Comparison of ENCODE assay signal across 9 cellular contexts in genomic region chr1:17984510-17985085, GRCh38.
DNase-seq lines count a peak whose midpoint lies in the region; ATAC-seq and TF ChIP-seq lines count a peak whose summit lies in the region.
"Had no signal": no experiment of that assay in that cellular context is flagged by ENCODE, and none has a peak within 500 bp of the region (broad histone marks: within the 10 kb centered on the region; RNA-seq: fewer than 3 reads in every experiment).

No MANE protein-coding gene starts in this region.

- no peaks in the 10 kb centered on the region for H3K36me3 Mint-ChIP-seq in CD8-positive, alpha-beta T cell
- H3K36me3 Mint-ChIP-seq: stimulated activated effector memory CD8-positive, alpha-beta T cell treated with anti-CD3 and anti-CD28 coated beads, Interleukin-12 subunit alpha, Interleukin-12 subunit beta, amount 100 ng/mL, for 72 hours had no signal

- H3K27me3 Mint-ChIP-seq in CD8-positive, alpha-beta T cell (ENCODE audit: low read depth), result peaks cover 28% of the 10 kb centered on the region

- no peak overlapping the region for H3K27ac ChIP-seq in CD8-positive, alpha-beta T cell (ENCODE audit: low read depth, low read length)

- TF ChIP-seq POLR2A in GM18505 (IDR thresholded peaks at IDR 0.05; ENCODE audit: borderline replicate concordance, extremely low read depth, insufficient read depth, insufficient read length), result no peak

- no peak overlapping the region for H3K4me3 Mint-ChIP-seq in CD8-positive, alpha-beta T cell
- H3K4me3 Mint-ChIP-seq: stimulated activated effector memory CD8-positive, alpha-beta T cell treated with anti-CD3 and anti-CD28 coated beads, Interleukin-12 subunit alpha, Interleukin-12 subunit beta, amount 100 ng/mL, for 72 hours had no signal

- no peaks in the 10 kb centered on the region for H3K4me1 Mint-ChIP-seq in CD8-positive, alpha-beta T cell (ENCODE audit: low read depth)
- H3K4me1 Mint-ChIP-seq: stimulated activated effector memory CD8-positive, alpha-beta T cell treated with anti-CD3 and anti-CD28 coated beads, Interleukin-12 subunit alpha, Interleukin-12 subunit beta, amount 100 ng/mL, for 72 hours had no signal

- CTCF ChIA-PET in CD8-positive, alpha-beta T cell (lab: Charles Lee), result interaction anchor here (0.9 kb wide), 1 partner anchor 114 kb away, joined by 6 read pairs; no protein-coding TSS in a partner anchor

- ATAC-seq in CD8-positive, alpha-beta T cell, result no peak
- ATAC-seq in GM18505 (IDR thresholded peaks at IDR 0.05; ENCODE audit: unreplicated experiment) (no peak), HG02973 (IDR thresholded peaks at IDR 0.05; ENCODE audit: unreplicated experiment) (no peak), HG03025 (IDR thresholded peaks at IDR 0.05; ENCODE audit: low FRiP score, unreplicated experiment) (no peak)
- ATAC-seq: stimulated activated effector memory CD8-positive, alpha-beta T cell treated with anti-CD3 and anti-CD28 coated beads, Interleukin-12 subunit alpha, Interleukin-12 subunit beta, amount 100 ng/mL, for 72 hours had no signal

- H3K36me3 ChIP-seq in CD8-positive, alpha-beta T cell (ENCODE audit: insufficient read depth, low read length), result no peaks in the 10 kb centered on the region

- POLR2A ChIA-PET in CD8-positive, alpha-beta T cell (lab: Charles Lee), result no interaction called here

- no peaks in the 10 kb centered on the region for H3K4me1 ChIP-seq in CD8-positive, alpha-beta T cell (ENCODE audit: insufficient read depth, low read length)

- DNase-seq in CD8-positive, alpha-beta T cell, result no peak
- peak; percentile 23 for DNase-seq in GM20000 (ENCODE audit: low spot score)
- peak; percentile 3 for DNase-seq in SK-N-DZ (ENCODE audit: low spot score)
- peak; percentile 77 for DNase-seq in iPS-NIHi7 (ENCODE audit: extremely low spot score)
- DNase-seq in epidermal melanocyte (ENCODE audit: insufficient read length, low spot score), result no peak

- no peaks in the 10 kb centered on the region for H3K9me3 ChIP-seq in CD8-positive, alpha-beta T cell (ENCODE audit: low read length)

- TF ChIP-seq CTCF in CD8-positive, alpha-beta T cell (IDR thresholded peaks at IDR 0.05), result peak; percentile 35
- peak; percentile 37 for TF ChIP-seq CTCF in GM20000 (IDR thresholded peaks at IDR 0.05; ENCODE audit: extremely low read depth, missing control alignments)

- no peak overlapping the region for H3K27ac Mint-ChIP-seq in CD8-positive, alpha-beta T cell
- H3K27ac Mint-ChIP-seq: stimulated activated effector memory CD8-positive, alpha-beta T cell treated with anti-CD3 and anti-CD28 coated beads, Interleukin-12 subunit alpha, Interleukin-12 subunit beta, amount 100 ng/mL, for 72 hours had no signal

- intact Hi-C loops in CD8-positive, alpha-beta T cell (cut with DNase I, micrococcal nuclease), result no loop called here

- H3K4me3 ChIP-seq in CD8-positive, alpha-beta T cell (ENCODE audit: low read depth, low read length), result no peak overlapping the region

- peaks cover 3% of the 10 kb centered on the region for H3K9me3 Mint-ChIP-seq in CD8-positive, alpha-beta T cell
- H3K9me3 Mint-ChIP-seq: stimulated activated effector memory CD8-positive, alpha-beta T cell treated with anti-CD3 and anti-CD28 coated beads, Interleukin-12 subunit alpha, Interleukin-12 subunit beta, amount 100 ng/mL, for 72 hours had no signal

- no peaks in the 10 kb centered on the region for H3K27me3 ChIP-seq in CD8-positive, alpha-beta T cell (ENCODE audit: insufficient read depth, low read length)

Comparison
In these comparisons a context has a peak if more than half of its experiments do, and no peak if none do; other contexts are left out.
1. DNase-seq: peak in GM20000 (single experiment), SK-N-DZ (single experiment) and iPS-NIHi7 (single experiment); none in CD8-positive, alpha-beta T cell (0 of 7) and epidermal melanocyte (single experiment).